In the genomic region with DNA sequence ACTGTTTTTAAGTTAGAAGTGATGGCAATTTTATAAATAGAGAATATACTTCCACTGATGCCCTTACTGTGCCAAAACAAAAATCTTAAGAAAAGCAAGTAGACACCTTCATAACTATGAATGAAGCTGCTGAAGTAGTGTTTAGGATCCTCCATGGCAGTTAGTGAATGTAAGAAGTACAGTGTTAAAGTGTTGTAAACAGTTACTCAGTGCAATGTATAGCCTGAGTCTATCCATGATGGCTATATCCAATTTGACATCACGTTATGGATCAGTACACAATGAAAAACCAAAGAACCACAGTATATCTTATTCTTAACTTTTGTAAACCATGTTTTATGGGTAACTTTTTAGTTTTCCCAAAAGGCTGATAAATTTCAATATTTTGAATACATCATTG, we compare ENCODE assay signal across 23 cellular contexts. TPM values are rescaled to one million over a fixed set of nuclear protein-coding genes. Genes with fewer than 3 reads are reported as not detected.
A peak's percentile ranks its signal among the peaks of the same experiment; 100 is the strongest.
DNase-seq lines count a peak whose midpoint lies in the region; ATAC-seq, FAIRE-seq and TF ChIP-seq lines count a peak whose summit lies in the region.
"Had no signal": no experiment of that assay in that cellular context is flagged by ENCODE, and none has a peak within 500 bp of the region (broad histone marks: within the 10 kb centered on the region; RNA-seq: fewer than 3 reads in every experiment).

No MANE protein-coding gene starts in this region.

- H4K5ac ChIP-seq in H1 (ENCODE audit: insufficient read length, low read depth, low read length), result no peak overlapping the region

- H3K27ac ChIP-seq in OCI-LY7 (ENCODE audit: low read depth, low read length, poor library complexity, severe bottlenecking), result no peak overlapping the region
- no peak overlapping the region for H3K27ac ChIP-seq in H1 (ENCODE audit: low read depth, low read length)
- H3K27ac ChIP-seq in osteoblast (ENCODE audit: low read depth, low read length), result no peak overlapping the region
- H3K27ac ChIP-seq: 22Rv1, A549, BLaER1 had no signal

- H3K14ac ChIP-seq in H1 (ENCODE audit: insufficient read length), result no peak overlapping the region

- no peaks in the 10 kb centered on the region for H3K79me1 ChIP-seq in H1 (ENCODE audit: low read depth, low read length)

- no peak overlapping the region for H4K8ac ChIP-seq in H1 (ENCODE audit: extremely low read depth, insufficient read depth, low read length)

- H2AFZ ChIP-seq in OCI-LY7 (ENCODE audit: low read length) (no peak overlapping the region), H1 (ENCODE audit: low read length) (no peak overlapping the region), osteoblast (ENCODE audit: low read length) (no peak overlapping the region)

- no peak for FAIRE-seq in H1 (lab: Jason Lieb, UNC)
- FAIRE-seq: A549, HTR-8/SVneo had no signal

- H3K27me3 ChIP-seq in Caco-2 (replicated peaks; ENCODE audit: control insufficient read depth, insufficient read depth, low read length) (no peaks in the 10 kb centered on the region), H1 (replicated peaks in 1 of 4; ENCODE audit: control insufficient read depth in 3 of 4, extremely low read depth in 1 of 4, insufficient read depth in 3 of 4, low read length in 3 of 4) (no peaks in the 10 kb centered on the region), osteoblast (ENCODE audit: insufficient read depth, low read length) (no peaks in the 10 kb centered on the region)
- H3K27me3 ChIP-seq: BLaER1 had no signal

- H2BK15ac ChIP-seq in H1 (ENCODE audit: low read length), result no peak overlapping the region

- no peak overlapping the region for H3K4ac ChIP-seq in H1 (replicated peaks; ENCODE audit: insufficient read length, low read depth, low read length)

- ATAC-seq in HG03280 (IDR thresholded peaks at IDR 0.05; ENCODE audit: unreplicated experiment) (no peak), GM18517 (IDR thresholded peaks at IDR 0.05; ENCODE audit: unreplicated experiment) (no peak)
- ATAC-seq: A549; CD8-positive, alpha-beta T cell; GM12878 had no signal

- CTCF ChIA-PET in Caco-2 (lab: Charles Lee), result no interaction called here
- CTCF ChIA-PET in OCI-LY7 (lab: Charles Lee; ENCODE audit: unreplicated experiment), result no interaction called here
- CTCF ChIA-PET in H1 (lab: Charles Lee; ENCODE audit: partially characterized antibody), result no interaction called here

- peaks cover 21% of the 10 kb centered on the region for H3K4me1 Mint-ChIP-seq in activated naive CD8-positive, alpha-beta T cell (ENCODE audit: low read depth)
- H3K4me1 Mint-ChIP-seq in activated naive CD8-positive, alpha-beta T cell treated with anti-CD3 and anti-CD28 coated beads for 36 hours, result peaks cover 23% of the 10 kb centered on the region
- no peaks in the 10 kb centered on the region for H3K4me1 Mint-ChIP-seq in Caco-2 (ENCODE audit: low read depth, unreplicated experiment)

- H3K23me2 ChIP-seq in H1 (ENCODE audit: low read depth, low read length), result no peaks in the 10 kb centered on the region

- TF ChIP-seq RAD21 in H1 (IDR thresholded peaks at IDR 0.05 in 1 of 2, conservative IDR thresholded peaks at IDR 0.05 in 1 of 2; ENCODE audit: low read depth in 2 of 2, low read length in 2 of 2), result no peak

- H3K4me1 ChIP-seq in Caco-2 (no peaks in the 10 kb centered on the region; the same call in 1 of the 2 replicates), OCI-LY7 (ENCODE audit: insufficient read depth, low read length, poor library complexity, severe bottlenecking) (no peaks in the 10 kb centered on the region), H1 (replicated peaks in 1 of 4; ENCODE audit: control insufficient read depth in 3 of 4, insufficient read depth in 4 of 4, low read length in 3 of 4) (peaks cover 0 to 1% (median 0%) of the 10 kb centered on the region in 4 experiments; a peak in 2 of 7 replicates), osteoblast (ENCODE audit: insufficient read depth, low read length) (peaks cover 6% of the 10 kb centered on the region)

- H2BK5ac ChIP-seq in H1 (ENCODE audit: low read depth, low read length), result no peak overlapping the region

- no peaks in the 10 kb centered on the region for H3K9me3 Mint-ChIP-seq in activated naive CD8-positive, alpha-beta T cell (ENCODE audit: low read depth)
- no peaks in the 10 kb centered on the region for H3K9me3 Mint-ChIP-seq in activated naive CD8-positive, alpha-beta T cell treated with anti-CD3 and anti-CD28 coated beads for 36 hours
- no peaks in the 10 kb centered on the region for H3K9me3 Mint-ChIP-seq in Caco-2 (ENCODE audit: unreplicated experiment)
- H3K9me3 Mint-ChIP-seq: CD14-positive monocyte; CD8-positive, alpha-beta T cell; IgD-negative memory B cell had no signal

- peaks cover 10% of the 10 kb centered on the region for H3K36me3 Mint-ChIP-seq in activated naive CD8-positive, alpha-beta T cell
- peaks cover 45% of the 10 kb centered on the region for H3K36me3 Mint-ChIP-seq in activated naive CD8-positive, alpha-beta T cell treated with anti-CD3 and anti-CD28 coated beads for 36 hours
- peaks cover 81% of the 10 kb centered on the region for H3K36me3 Mint-ChIP-seq in Caco-2 (ENCODE audit: insufficient read depth, unreplicated experiment)

- no peak for DNase-seq in activated naive CD8-positive, alpha-beta T cell treated with anti-CD3 and anti-CD28 coated beads for 36 hours
- DNase-seq in Caco-2 (no peak), OCI-LY7 (ENCODE audit: low spot score) (no peak), H1 (ENCODE audit: low read depth in 1 of 2, low spot score in 2 of 2) (no peak), osteoblast (ENCODE audit: insufficient read length, low spot score, missing footprints) (no peak)
- DNase-seq: CD8-positive, alpha-beta T cell; DMS 273 treated with DMSO at 0.1 percent for 48 hours; DMS53; DND-41; EL; GOT3; KG1 had no signal

- no peaks in the 10 kb centered on the region for H3K9me3 ChIP-seq in Caco-2
- H3K9me3 ChIP-seq in OCI-LY7 (ENCODE audit: low read length), result no peaks in the 10 kb centered on the region
- no peaks in the 10 kb centered on the region for H3K9me3 ChIP-seq in H1 (ENCODE audit: insufficient read depth in 2 of 2, low read depth in 1 of 2, low read length in 1 of 2)
- H3K9me3 ChIP-seq in osteoblast (ENCODE audit: low read depth, low read length), result no peaks in the 10 kb centered on the region
- H3K9me3 ChIP-seq: A549, BLaER1, HAP-1 had no signal

- H3K27ac Mint-ChIP-seq in activated naive CD8-positive, alpha-beta T cell, result peak overlapping the region; percentile 10
- no peak overlapping the region for H3K27ac Mint-ChIP-seq in activated naive CD8-positive, alpha-beta T cell treated with anti-CD3 and anti-CD28 coated beads for 36 hours
- no peak overlapping the region for H3K27ac Mint-ChIP-seq in Caco-2 (ENCODE audit: unreplicated experiment)
- H3K27ac Mint-ChIP-seq: CD14-positive monocyte; CD8-positive, alpha-beta T cell; IgD-negative memory B cell had no signal

- H4K20me1 ChIP-seq in OCI-LY7 (ENCODE audit: insufficient read depth, low read length) (no peaks in the 10 kb centered on the region), H1 (replicated peaks in 1 of 2; ENCODE audit: control insufficient read depth in 1 of 2, insufficient read depth in 2 of 2, low read length in 2 of 2) (peaks cover 3 to 8% of the 10 kb centered on the region in 2 experiments), osteoblast (ENCODE audit: insufficient read depth, low read length) (peaks cover 11% of the 10 kb centered on the region)

- peaks cover 5% of the 10 kb centered on the region; the same call in 1 of the 2 replicates for H3K79me2 ChIP-seq in OCI-LY7 (ENCODE audit: insufficient read depth, low read depth, low read length)
- H3K79me2 ChIP-seq in H1 (ENCODE audit: control insufficient read depth in 1 of 2, insufficient read depth in 2 of 2, low read length in 2 of 2), result peaks cover 6 to 30% of the 10 kb centered on the region in 2 experiments; a peak in 3 of 4 replicates
- H3K79me2 ChIP-seq in osteoblast (ENCODE audit: insufficient read depth, low read length), result peaks cover 24% of the 10 kb centered on the region

- H2AK5ac ChIP-seq in H1 (ENCODE audit: low read depth, low read length), result no peak overlapping the region

- peak in 1 of 2 experiments; percentile 53; a peak in 2 of 3 replicates for TF ChIP-seq POLR2A in H1 (IDR thresholded peaks at IDR 0.05; ENCODE audit: control extremely low read depth in 1 of 2, low read depth in 2 of 2, low read length in 2 of 2)

- no peak for TF ChIP-seq EP300 in H1 (IDR thresholded peaks at IDR 0.05; ENCODE audit: borderline replicate concordance in 1 of 2, low read depth in 2 of 2, low read length in 2 of 2)

- TF ChIP-seq CTCF in Caco-2 (IDR thresholded peaks at IDR 0.05; ENCODE audit: insufficient read depth in 1 of 2, low read depth in 1 of 2, low read length in 1 of 2, severe bottlenecking in 1 of 2, unreplicated experiment in 1 of 2) (no peak), OCI-LY7 (conservative IDR thresholded peaks at IDR 0.05; ENCODE audit: low read length) (no peak), H1 (IDR thresholded peaks at IDR 0.05; ENCODE audit: control extremely low read depth in 1 of 3, insufficient read depth in 1 of 3, low read depth in 1 of 3, low read length in 3 of 3) (no peak), osteoblast (IDR thresholded peaks at IDR 0.05; ENCODE audit: extremely low read depth, low read depth, low read length) (no peak)

- H3K27me3 Mint-ChIP-seq in activated naive CD8-positive, alpha-beta T cell, result no peaks in the 10 kb centered on the region
- H3K27me3 Mint-ChIP-seq in activated naive CD8-positive, alpha-beta T cell treated with anti-CD3 and anti-CD28 coated beads for 36 hours, result no peaks in the 10 kb centered on the region
- H3K27me3 Mint-ChIP-seq in Caco-2 (ENCODE audit: insufficient read depth, unreplicated experiment), result no peaks in the 10 kb centered on the region
- H3K27me3 Mint-ChIP-seq: IgD-negative memory B cell had no signal

- POLR2A ChIA-PET in Caco-2 (lab: Charles Lee) (no interaction called here), OCI-LY7 (lab: Charles Lee) (interaction anchor here (9.0 kb wide), 1 partner anchor 14 kb away, joined by 197 read pairs; the partner anchor contains the start of genes HMMR and NUDCD2), H1 (lab: Charles Lee; ENCODE audit: partially characterized antibody) (interaction anchor here (9.0 kb wide), 1 partner anchor 14 kb away, joined by 189 read pairs; the partner anchor contains the start of genes HMMR and NUDCD2)

- H3K4me3 ChIP-seq in Caco-2 (ENCODE audit: low read depth, low read length) (no peak overlapping the region), OCI-LY7 (ENCODE audit: low read depth, low read length, poor library complexity, severe bottlenecking) (no peak overlapping the region), H1 (ENCODE audit: extremely low read depth in 1 of 4, insufficient read depth in 2 of 4, low read depth in 3 of 4, low read length in 4 of 4) (no peak overlapping the region), osteoblast (ENCODE audit: insufficient read depth, low read length) (no peak overlapping the region)
- H3K4me3 ChIP-seq: A549, BLaER1, GM12878, HAP-1 had no signal

- no peak overlapping the region for H4K91ac ChIP-seq in H1 (replicated peaks; ENCODE audit: insufficient read length, low read length)

- no peak overlapping the region for H3K4me3 Mint-ChIP-seq in activated naive CD8-positive, alpha-beta T cell
- H3K4me3 Mint-ChIP-seq in activated naive CD8-positive, alpha-beta T cell treated with anti-CD3 and anti-CD28 coated beads for 36 hours, result no peak overlapping the region
- H3K4me3 Mint-ChIP-seq in Caco-2 (ENCODE audit: unreplicated experiment), result no peak overlapping the region
- H3K4me3 Mint-ChIP-seq: CD14-positive monocyte; CD8-positive, alpha-beta T cell; IgD-negative memory B cell had no signal

- H3K36me3 ChIP-seq in Caco-2 (ENCODE audit: control insufficient read depth, insufficient read depth, low read length) (peaks cover 2% of the 10 kb centered on the region; the same call in 1 of the 2 replicates), OCI-LY7 (ENCODE audit: insufficient read depth, low read length) (peaks cover 97% of the 10 kb centered on the region), H1 (ENCODE audit: control insufficient read depth in 2 of 4, insufficient read depth in 4 of 4, low read length in 3 of 4) (peaks cover 12 to 99% (median 65%) of the 10 kb centered on the region in 4 experiments), osteoblast (ENCODE audit: insufficient read depth, low read length) (peaks cover 87% of the 10 kb centered on the region)

- 94% methylated on average over 1 of the region's 1 CpG; no CpG with 5 or more reads in 1 of the 2 experiments for WGBS in H1 (ENCODE audit: extremely low coverage in 1 of 2, insufficient coverage in 1 of 2, insufficient read length in 1 of 2, insufficient replicate concordance in 2 of 2, low coverage in 1 of 2, low lambda C conversion rate in 2 of 2, missing lambda C conversion rate in 1 of 2), 2 experiments

- BruUV-seq in Caco-2 (replicated peaks; lab: Mats Ljungman, UMichigan), result TSS peak; percentile 1
- TSS peak; percentile 22 for BruUV-seq in OCI-LY7 (replicated peaks; lab: Mats Ljungman, UMichigan)

- no peak overlapping the region for H2BK12ac ChIP-seq in H1 (ENCODE audit: low read depth, low read length)

- H3K9ac ChIP-seq in H1 (replicated peaks in 1 of 4; ENCODE audit: extremely low read depth in 1 of 4, low read depth in 3 of 4, low read length in 3 of 4), result no peak overlapping the region
- H3K9ac ChIP-seq: BLaER1 had no signal

- no peak overlapping the region for H2BK20ac ChIP-seq in H1 (ENCODE audit: low read length)

- no peak overlapping the region for H3K56ac ChIP-seq in H1 (replicated peaks; ENCODE audit: insufficient read length, low read depth, low read length)

- intact Hi-C loops in Caco-2 (cut with micrococcal nuclease; ENCODE audit: unreplicated experiment) (no loop called here), OCI-LY7 (cut with micrococcal nuclease; ENCODE audit: unreplicated experiment) (no loop called here)

- no peak overlapping the region for H3K23ac ChIP-seq in H1 (ENCODE audit: insufficient read length)

- H3K9me2 ChIP-seq in OCI-LY7 (ENCODE audit: insufficient read depth, low read length), result no peaks in the 10 kb centered on the region

- H3K4me2 ChIP-seq in OCI-LY7 (ENCODE audit: low read length), result no peak overlapping the region
- H3K4me2 ChIP-seq in H1 (ENCODE audit: insufficient read depth in 1 of 2, low read depth in 2 of 2, low read length in 2 of 2), result no peak overlapping the region
- H3K4me2 ChIP-seq in osteoblast (ENCODE audit: insufficient read depth, low read length), result no peak overlapping the region
- H3K4me2 ChIP-seq: A549, BLaER1 had no signal

- no peak overlapping the region for H2BK120ac ChIP-seq in H1 (replicated peaks; ENCODE audit: low read depth, low read length)

- H3K18ac ChIP-seq in H1 (ENCODE audit: extremely low read depth, low read length), result no peak overlapping the region

RNA-seq across cellular contexts. Expression of gene CCNG1, which starts 7.1 kb away (rescaled TPM):
- 10 to 100 TPM; 77.3 to 88.9 TPM for total RNA-seq in activated naive CD8-positive, alpha-beta T cell treated with anti-CD3 and anti-CD28 coated beads for 36 hours
- total RNA-seq in Caco-2 (2022) (175 and 181 TPM in 2 replicates), OCI-LY7 (2022) (118 and 145 TPM in 2 replicates), osteoblast (455 and 469 TPM in 2 replicates)
- 83.0 and 93.5 TPM in 2 replicates for total RNA-seq in OCI-LY7 (2014; rRNA removed; shearing (Covaris generic))
- 363 and 369 TPM in 2 replicates for total RNA-seq in H1 (2021; fragmentation: NEBNext Ultra II Directional; extraction: Animal tissue kit (Norgen Biotek cat#: 25700))
- polyA plus RNA-seq in H1 (2011; rRNA removed), result 84.2 and 165 TPM in 2 replicates
- 161 TPM for polyA plus RNA-seq in H1 (2011; cell fraction: cytosol; rRNA removed)
- polyA plus RNA-seq in H1 (2011; cell fraction: nucleus; rRNA removed), result 578 TPM
- polyA plus RNA-seq in H1 (2012, experiment 1 of 2), result 406 to 539 TPM (median 492 TPM) in 4 replicates
- polyA plus RNA-seq in H1 (2012, experiment 2 of 2), result 47.5 TPM
- polyA plus RNA-seq in H1 (2013, experiment 1 of 2), result 418 TPM
- 323 TPM for polyA plus RNA-seq in H1 (2013, experiment 2 of 2)
- 199 and 395 TPM in 2 replicates for polyA minus RNA-seq in H1 (2011; rRNA and poly(A)+ RNA removed)
- 114 TPM for polyA minus RNA-seq in H1 (2011; cell fraction: cytosol; rRNA and poly(A)+ RNA removed)
- polyA minus RNA-seq in H1 (2011; cell fraction: nucleus; rRNA and poly(A)+ RNA removed), result 471 TPM

RNA-seq across cellular contexts. Expression of gene NUDCD2, which starts 15.4 kb away (rescaled TPM):
- total RNA-seq in activated naive CD8-positive, alpha-beta T cell treated with anti-CD3 and anti-CD28 coated beads for 36 hours, result 10 to 100 TPM; 44.7 to 49.3 TPM
- total RNA-seq in Caco-2 (2022) (50.0 and 50.9 TPM in 2 replicates), OCI-LY7 (2022) (64.6 and 67.6 TPM in 2 replicates), osteoblast (5.9 and 7.2 TPM in 2 replicates)
- 30.0 and 59.0 TPM in 2 replicates for total RNA-seq in OCI-LY7 (2014; rRNA removed; shearing (Covaris generic))
- 48.5 and 59.5 TPM in 2 replicates for total RNA-seq in H1 (2021; fragmentation: NEBNext Ultra II Directional; extraction: Animal tissue kit (Norgen Biotek cat#: 25700))
- polyA plus RNA-seq in H1 (2011; rRNA removed), result 6.8 and 12.2 TPM in 2 replicates
- 21.8 TPM for polyA plus RNA-seq in H1 (2011; cell fraction: cytosol; rRNA removed)
- 8.5 TPM for polyA plus RNA-seq in H1 (2011; cell fraction: nucleus; rRNA removed)
- 29.4 to 50.6 TPM (median 38.4 TPM) in 4 replicates for polyA plus RNA-seq in H1 (2012, experiment 1 of 2)
- polyA plus RNA-seq in H1 (2012, experiment 2 of 2), result 4.4 TPM
- polyA plus RNA-seq in H1 (2013, experiment 1 of 2), result 22.5 TPM
- polyA plus RNA-seq in H1 (2013, experiment 2 of 2), result 23.9 TPM
- 5.1 and 6.6 TPM in 2 replicates for polyA minus RNA-seq in H1 (2011; rRNA and poly(A)+ RNA removed)
- 4.0 TPM for polyA minus RNA-seq in H1 (2011; cell fraction: cytosol; rRNA and poly(A)+ RNA removed)
- 9.3 TPM for polyA minus RNA-seq in H1 (2011; cell fraction: nucleus; rRNA and poly(A)+ RNA removed)

RNA-seq across cellular contexts. Expression of gene HMMR, which starts 15.9 kb away (rescaled TPM):
- total RNA-seq in activated naive CD8-positive, alpha-beta T cell treated with anti-CD3 and anti-CD28 coated beads for 36 hours, result 10 to 100 TPM; 85.0 to 88.6 TPM
- 61.1 and 64.2 TPM in 2 replicates for total RNA-seq in Caco-2 (2022)
- 44.1 and 63.2 TPM in 2 replicates for total RNA-seq in OCI-LY7 (2014; rRNA removed; shearing (Covaris generic))
- total RNA-seq in OCI-LY7 (2022), result 107 and 112 TPM in 2 replicates
- 70.6 and 77.3 TPM in 2 replicates for total RNA-seq in H1 (2021; fragmentation: NEBNext Ultra II Directional; extraction: Animal tissue kit (Norgen Biotek cat#: 25700))
- polyA plus RNA-seq in H1 (2011; rRNA removed), result 8.2 and 17.5 TPM in 2 replicates
- 24.3 TPM for polyA plus RNA-seq in H1 (2011; cell fraction: cytosol; rRNA removed)
- polyA plus RNA-seq in H1 (2011; cell fraction: nucleus; rRNA removed), result 6.2 TPM
- 26.3 to 52.3 TPM (median 32.2 TPM) in 4 replicates for polyA plus RNA-seq in H1 (2012, experiment 1 of 2)
- polyA plus RNA-seq in H1 (2012, experiment 2 of 2), result 2.5 TPM
- 96.7 TPM for polyA plus RNA-seq in H1 (2013, experiment 1 of 2)
- 94.3 TPM for polyA plus RNA-seq in H1 (2013, experiment 2 of 2)
- 14.3 and 18.1 TPM in 2 replicates for polyA minus RNA-seq in H1 (2011; rRNA and poly(A)+ RNA removed)
- 19.7 TPM for polyA minus RNA-seq in H1 (2011; cell fraction: cytosol; rRNA and poly(A)+ RNA removed)
- 32.9 TPM for polyA minus RNA-seq in H1 (2011; cell fraction: nucleus; rRNA and poly(A)+ RNA removed)
- total RNA-seq in osteoblast, result 2.5 and 2.9 TPM in 2 replicates
- polyA plus RNA-seq: IgD-negative memory B cell had no signal

Comparison
In these comparisons a context has a peak if more than half of its experiments do, and no peak if none do; other contexts are left out.
1. RNA of gene HMMR, which starts 15.9 kb away (total RNA-seq): 44.1 to 112 TPM in OCI-LY7, 85.0 to 88.6 TPM in activated naive CD8-positive, alpha-beta T cell treated with anti-CD3 and anti-CD28 coated beads for 36 hours, 70.6 to 77.3 TPM in H1 and 61.1 to 64.2 TPM in Caco-2; 2.5 to 2.9 TPM in osteoblast; every median in the first group is over 10 times any median in the second.